In genomic region chr5:179986328-179986727, GRCh38 we compare ENCODE assay signal across 15 cellular contexts.
DNase-seq lines count a peak whose midpoint lies in the region; ATAC-seq, FAIRE-seq and TF ChIP-seq lines count a peak whose summit lies in the region.
"Had no signal": no experiment of that assay in that cellular context is flagged by ENCODE, and none has a peak within 500 bp of the region (broad histone marks: within the 10 kb centered on the region; RNA-seq: fewer than 3 reads in every experiment).

No MANE protein-coding gene starts in this region.

- DNase-seq in H54 (ENCODE audit: insufficient read length, low spot score) (no peak), SK-MEL-5 (ENCODE audit: low read depth, low spot score) (peak; percentile 61), fibroblast of pulmonary artery (ENCODE audit: low read depth) (peak; percentile 23), midbrain (lab: John Stamatoyannopoulos, UW) (peak; percentile 32), DMS 273 (lab: John Stamatoyannopoulos, UW; ENCODE audit: unreplicated experiment) (no peak)
- DNase-seq in stimulated activated CD4-positive, alpha-beta T cell treated with anti-CD3 and anti-CD28 coated beads, Interleukin-12 subunit alpha, Interleukin-12 subunit beta, amount 100 ng/mL, for 4 hours, result no peak
- DNase-seq: activated CD4-positive, alpha-beta T cell treated with anti-CD3 and anti-CD28 coated beads, Interleukin-2, amount 50 U/mL, for 1 hour; aorta; DMS79 treated with DMSO at 0.1 percent for 48 hours; KG1; NCI-H2081 treated with DMSO at 0.1 percent for 48 hours; stimulated activated CD4-positive, alpha-beta T cell treated with anti-CD3 and anti-CD28 coated beads, Interleukin-4, amount 100 ng/mL, for 4 hours; stimulated activated naive B cell treated with anti-CD40 and anti-IgM and Interleukin-4, amounts not matched to agents 10 μg/mL and 1 μg/mL and 100 μg/mL, for 72 hours had no signal

- TF ChIP-seq CTCF in fibroblast of pulmonary artery (IDR thresholded peaks at IDR 0.05; ENCODE audit: low read length, missing control alignments), result no peak

- in situ Hi-C loops in SK-MEL-5 (cut with HindIII; ENCODE audit: low pct_unique_long_range_greater_than_20kb, low sequenced_read_pairs), result no loop called here

- FAIRE-seq in H54 (lab: Jason Lieb, UNC), result peak; percentile 27

- no peak for TF ChIP-seq POLR2A in H54 (IDR thresholded peaks at IDR 0.05; ENCODE audit: low read depth, low read length)

- H3K4me3 ChIP-seq in fibroblast of pulmonary artery (replicated peaks; ENCODE audit: low read depth, low read length), result no peak overlapping the region

- ATAC-seq in GM18873 (IDR thresholded peaks at IDR 0.05; ENCODE audit: low FRiP score, unreplicated experiment) (no peak), HG02852 (IDR thresholded peaks at IDR 0.05; ENCODE audit: unreplicated experiment) (no peak)
- ATAC-seq: stimulated activated naive B cell treated with anti-CD40 and anti-IgM and Interleukin-4, amounts not matched to agents 10 μg/mL and 1 μg/mL and 100 μg/mL, for 72 hours had no signal

Comparison
In these comparisons a context has a peak if more than half of its experiments do, and no peak if none do; other contexts are left out.
1. DNase-seq: peak in SK-MEL-5 (single experiment), fibroblast of pulmonary artery (single experiment) and midbrain (single experiment); none in H54 (single experiment), DMS 273 (single experiment) and stimulated activated CD4-positive, alpha-beta T cell treated with anti-CD3 and anti-CD28 coated beads, Interleukin-12 subunit alpha, Interleukin-12 subunit beta, amount 100 ng/mL, for 4 hours (single experiment).